ENCODE assay signal across 9 cellular contexts in genomic region chr2:224927671-224928173, GRCh38.
DNase-seq lines count a peak whose midpoint lies in the region; ATAC-seq and TF ChIP-seq lines count a peak whose summit lies in the region.
"Had no signal": no experiment of that assay in that cellular context is flagged by ENCODE, and none has a peak within 500 bp of the region (broad histone marks: within the 10 kb centered on the region; RNA-seq: fewer than 3 reads in every experiment).

No MANE protein-coding gene starts in this region.

- peak overlapping the region; percentile 72 to 78 for H3K27ac ChIP-seq in left lung
- peak overlapping the region; percentile 10 to 45 (median 24) for H3K27ac ChIP-seq in thyroid gland
- no peak overlapping the region for H3K27ac ChIP-seq in WERI-Rb-1

- no peaks in the 10 kb centered on the region for H3K9me3 Mint-ChIP-seq in activated T-cell treated with anti-CD3 and anti-CD28 coated beads, Interleukin-2, amount 50 U/mL, for 72 hours

- WGBS in thyroid gland, 2 donors: 48 to 57% methylated on average over 7 of the region's 7 CpGs

- peak; percentile 59 to 65 for ATAC-seq in activated T-cell treated with anti-CD3 and anti-CD28 coated beads, Interleukin-2, amount 50 U/mL, for 72 hours (replicated peaks in 1 of 2)
- peak; percentile 86 for ATAC-seq in left lung
- no peak for ATAC-seq in GM18867 (IDR thresholded peaks at IDR 0.05; ENCODE audit: unreplicated experiment)

- H3K36me3 ChIP-seq in left lung (peaks cover 0 to 6% of the 10 kb centered on the region in 2 donors), thyroid gland (no peaks in the 10 kb centered on the region), BE2C (no peaks in the 10 kb centered on the region), WERI-Rb-1 (no peaks in the 10 kb centered on the region; the same call in 1 of the 2 replicates)

- peaks cover 100% of the 10 kb centered on the region for H3K4me1 Mint-ChIP-seq in activated T-cell treated with anti-CD3 and anti-CD28 coated beads, Interleukin-2, amount 50 U/mL, for 72 hours (ENCODE audit: low read depth)

- no peak for TF ChIP-seq CTCF in left lung (IDR thresholded peaks at IDR 0.05)
- TF ChIP-seq CTCF in thyroid gland (IDR thresholded peaks at IDR 0.05): no peak
- TF ChIP-seq CTCF in BE2C (IDR thresholded peaks at IDR 0.05; ENCODE audit: low read depth, low read length): no peak
- no peak for TF ChIP-seq CTCF in WERI-Rb-1 (IDR thresholded peaks at IDR 0.05; ENCODE audit: low read depth, low read length)

- H3K27me3 ChIP-seq in left lung (no peaks in the 10 kb centered on the region), thyroid gland (no peaks in the 10 kb centered on the region), BE2C (no peaks in the 10 kb centered on the region; the same call in 1 of the 2 replicates), WERI-Rb-1 (ENCODE audit: insufficient read depth, low read depth, severe bottlenecking) (no peaks in the 10 kb centered on the region)

- TF ChIP-seq POLR2A in thyroid gland (IDR thresholded peaks at IDR 0.05): no peak

- peaks cover 26 to 62% of the 10 kb centered on the region in 2 donors for H3K36me3 Mint-ChIP-seq in activated T-cell treated with anti-CD3 and anti-CD28 coated beads, Interleukin-2, amount 50 U/mL, for 72 hours (ENCODE audit: insufficient read depth in 2 of 2)

- DNase-seq in NCI-H748 (lab: John Stamatoyannopoulos, UW; ENCODE audit: unreplicated experiment) (peak; percentile 11), NCI-H748 treated with DMSO at 0.1 percent for 48 hours (lab: John Stamatoyannopoulos, UW) (no peak), left lung (peak in 1 of 2 donors; percentile 57), thyroid gland (peak; percentile 10 to 31), BE2C (no peak), WERI-Rb-1 (no peak)
- DNase-seq in activated T-cell treated with anti-CD3 and anti-CD28 coated beads, Interleukin-2, amount 50 U/mL, for 72 hours: peak; percentile 73 to 81
- DNase-seq: ACHN had no signal

- no peaks in the 10 kb centered on the region for H3K27me3 Mint-ChIP-seq in activated T-cell treated with anti-CD3 and anti-CD28 coated beads, Interleukin-2, amount 50 U/mL, for 72 hours (ENCODE audit: low read depth)

- H3K4me3 ChIP-seq in left lung (no peak overlapping the region), thyroid gland (replicated peaks in 1 of 3) (no peak overlapping the region), BE2C (ENCODE audit: low read depth, low read length) (no peak overlapping the region), WERI-Rb-1 (ENCODE audit: low read depth, low read length) (no peak overlapping the region)

- H3K4me3 Mint-ChIP-seq in activated T-cell treated with anti-CD3 and anti-CD28 coated beads, Interleukin-2, amount 50 U/mL, for 72 hours: peak overlapping the region; percentile 63 to 87

- H3K9me3 ChIP-seq in left lung (no peaks in the 10 kb centered on the region), thyroid gland (no peaks in the 10 kb centered on the region), BE2C (no peaks in the 10 kb centered on the region), WERI-Rb-1 (ENCODE audit: severe bottlenecking) (no peaks in the 10 kb centered on the region)

- peak overlapping the region; percentile 99 for H3K27ac Mint-ChIP-seq in activated T-cell treated with anti-CD3 and anti-CD28 coated beads, Interleukin-2, amount 50 U/mL, for 72 hours

- intact Hi-C loops in left lung (cut with DNase I) (no loop called here), thyroid gland (cut with DNase I) (no loop called here)

- H3K4me1 ChIP-seq in left lung (peaks cover 4 to 96% of the 10 kb centered on the region in 2 donors), thyroid gland (peaks cover 3 to 19% of the 10 kb centered on the region in 2 donors), BE2C (no peaks in the 10 kb centered on the region)

Comparison
In these comparisons a context has a peak if more than half of its experiments do, and no peak if none do; other contexts are left out.
1. DNase-seq: peak in NCI-H748 (single experiment), activated T-cell treated with anti-CD3 and anti-CD28 coated beads, Interleukin-2, amount 50 U/mL, for 72 hours (2 of 2) and thyroid gland (2 of 2); none in NCI-H748 treated with DMSO at 0.1 percent for 48 hours (single experiment), BE2C (single experiment) and WERI-Rb-1 (single experiment).